Comparison of ENCODE assay signal across 35 cellular contexts in genomic region chr17:27667656-27668487, GRCh38.
"Had no signal": no experiment of that assay in that cellular context is flagged by ENCODE, and none has a peak within 500 bp of the region (broad histone marks: within the 10 kb centered on the region; RNA-seq: fewer than 3 reads in every experiment).

No MANE protein-coding gene starts in this region.

- H3K27ac ChIP-seq: heart left ventricle, left lung, neutrophil, ovary, prostate gland, sigmoid colon, testis, transverse colon, WERI-Rb-1 had no signal

- H3K27ac Mint-ChIP-seq: activated CD8-positive, alpha-beta T cell treated with anti-CD3 and anti-CD28 coated beads for 36 hours; activated naive CD4-positive, alpha-beta T cell treated with anti-CD3 and anti-CD28 coated beads, Interleukin-2, amount 50 U/mL, for 24 hours; activated T-helper 1 cell treated with anti-CD3 and anti-CD28 coated beads, Interleukin-12 subunit alpha, Interleukin-12 subunit beta, Interleukin-2, Interleukin-4 antibody, amounts not matched to agents 30 ng/mL and 10 ng/mL and 1 ng/mL, durations not matched to agents 14 hours and 24 hours and 36 hours; immature natural killer cell; natural killer cell treated with Interleukin-12 subunit alpha and Interleukin-12 subunit beta and Interleukin-15 and Interleukin-18, amount 100 ng/mL, for 72 hours; T-helper 1 cell treated with Interleukin-12 subunit alpha and Interleukin-12 subunit beta and Interleukin-4 antibody, amounts not matched to agents 30 μg/mL and 1 μg/mL, for 36 hours had no signal

- H3K9me3 ChIP-seq: heart left ventricle, left lung, mucosa of descending colon, neutrophil, ovary, prostate gland, sigmoid colon, SK-N-SH, testis, transverse colon had no signal

- DNase-seq: activated CD4-positive, alpha-beta T cell treated with anti-CD3 and anti-CD28 coated beads, Interleukin-2, amount 50 U/mL, for 1 hour; activated CD4-positive, CD25-positive, alpha-beta regulatory T cell treated with anti-CD3 and anti-CD28 coated beads, Interleukin-2, amount 50 U/mL, for 72 hours; activated CD8-positive, alpha-beta T cell treated with anti-CD3 and anti-CD28 coated beads for 36 hours; activated gamma-delta T cell treated with Interleukin-2 at 50 U/mL for 16 hours; activated T-cell treated with anti-CD3 and anti-CD28 coated beads, Interleukin-2, amount 50 U/mL, for 1 hour; anterior cingulate cortex; foreskin fibroblast; heart left ventricle; hypothalamus; immature natural killer cell; kidney glomerular epithelial cell; left lung; mesendoderm; ovary; sigmoid colon; SK-N-SH; small intestine; stimulated activated CD4-positive, alpha-beta T cell treated with anti-CD3 and anti-CD28 coated beads, Interleukin-15, amount 100 ng/mL, for 24 hours; stimulated activated CD4-positive, alpha-beta T cell treated with anti-CD3 and anti-CD28 coated beads, Interleukin-2, amount 100 ng/mL, for 24 hours; stimulated activated naive CD4-positive, alpha-beta T cell treated with Interleukin-2 at 50 U/mL for 16 hours; SW 1271; T-helper 9 cell; testis; transverse colon; WERI-Rb-1 had no signal

- H3K27me3 Mint-ChIP-seq: activated CD8-positive, alpha-beta T cell treated with anti-CD3 and anti-CD28 coated beads for 36 hours; activated naive CD4-positive, alpha-beta T cell treated with anti-CD3 and anti-CD28 coated beads, Interleukin-2, amount 50 U/mL, for 24 hours; natural killer cell treated with Interleukin-12 subunit alpha and Interleukin-12 subunit beta and Interleukin-15 and Interleukin-18, amount 100 ng/mL, for 72 hours had no signal

- H3K36me3 ChIP-seq: heart left ventricle, left lung, neutrophil, ovary, prostate gland, sigmoid colon, transverse colon, WERI-Rb-1 had no signal

- H3K4me1 Mint-ChIP-seq: activated naive CD4-positive, alpha-beta T cell treated with anti-CD3 and anti-CD28 coated beads, Interleukin-2, amount 50 U/mL, for 24 hours; immature natural killer cell had no signal

- H3K4me3 Mint-ChIP-seq: activated CD8-positive, alpha-beta T cell treated with anti-CD3 and anti-CD28 coated beads for 36 hours; activated naive CD4-positive, alpha-beta T cell treated with anti-CD3 and anti-CD28 coated beads, Interleukin-2, amount 50 U/mL, for 24 hours; activated T-helper 1 cell treated with anti-CD3 and anti-CD28 coated beads, Interleukin-12 subunit alpha, Interleukin-12 subunit beta, Interleukin-2, Interleukin-4 antibody, amounts not matched to agents 30 ng/mL and 10 ng/mL and 1 ng/mL, durations not matched to agents 14 hours and 24 hours and 36 hours; immature natural killer cell; natural killer cell treated with Interleukin-12 subunit alpha and Interleukin-12 subunit beta and Interleukin-15 and Interleukin-18, amount 100 ng/mL, for 72 hours; T-helper 1 cell treated with Interleukin-12 subunit alpha and Interleukin-12 subunit beta and Interleukin-4 antibody, amounts not matched to agents 30 μg/mL and 1 μg/mL, for 36 hours had no signal

- H3K9me3 Mint-ChIP-seq: activated CD8-positive, alpha-beta T cell treated with anti-CD3 and anti-CD28 coated beads for 36 hours; activated naive CD4-positive, alpha-beta T cell treated with anti-CD3 and anti-CD28 coated beads, Interleukin-2, amount 50 U/mL, for 24 hours; activated T-helper 1 cell treated with anti-CD3 and anti-CD28 coated beads, Interleukin-12 subunit alpha, Interleukin-12 subunit beta, Interleukin-2, Interleukin-4 antibody, amounts not matched to agents 30 ng/mL and 10 ng/mL and 1 ng/mL, durations not matched to agents 14 hours and 24 hours and 36 hours; natural killer cell treated with Interleukin-12 subunit alpha and Interleukin-12 subunit beta and Interleukin-15 and Interleukin-18, amount 100 ng/mL, for 72 hours; T-helper 1 cell treated with Interleukin-12 subunit alpha and Interleukin-12 subunit beta and Interleukin-4 antibody, amounts not matched to agents 30 μg/mL and 1 μg/mL, for 36 hours had no signal

- H3K36me3 Mint-ChIP-seq: activated naive CD4-positive, alpha-beta T cell treated with anti-CD3 and anti-CD28 coated beads, Interleukin-2, amount 50 U/mL, for 24 hours; immature natural killer cell; natural killer cell treated with Interleukin-12 subunit alpha and Interleukin-12 subunit beta and Interleukin-15 and Interleukin-18, amount 100 ng/mL, for 72 hours had no signal

- H3K4me1 ChIP-seq: heart left ventricle, left lung, prostate gland, sigmoid colon, testis, transverse colon had no signal

- FAIRE-seq: small intestine, urothelium cell line had no signal

- ATAC-seq: activated CD8-positive, alpha-beta T cell treated with anti-CD3 and anti-CD28 coated beads for 36 hours; esophagus mucosa; heart left ventricle; left lung; mucosa of descending colon; natural killer cell treated with Interleukin-12 subunit alpha and Interleukin-12 subunit beta and Interleukin-15 and Interleukin-18, amount 100 ng/mL, for 72 hours had no signal

- H3K4me3 ChIP-seq: heart left ventricle, left lung, lung, mucosa of descending colon, ovary, prostate gland, sigmoid colon, testis, transverse colon had no signal

- H3K9ac ChIP-seq: SK-N-SH had no signal
